18 cellular contexts compared by ENCODE assay signal in genomic region chr21:38327984-38328383, GRCh38.
DNase-seq lines count a peak whose midpoint lies in the region; ATAC-seq and TF ChIP-seq lines count a peak whose summit lies in the region.
"Had no signal": no experiment of that assay in that cellular context is flagged by ENCODE, and none has a peak within 500 bp of the region (broad histone marks: within the 10 kb centered on the region; RNA-seq: fewer than 3 reads in every experiment).

No MANE protein-coding gene starts in this region.

- H3K27ac Mint-ChIP-seq in activated T-cell treated with anti-CD3 and anti-CD28 coated beads, Interleukin-2, amount 50 U/mL, for 72 hours = no peak overlapping the region

- H3K4me3 Mint-ChIP-seq in activated T-cell treated with anti-CD3 and anti-CD28 coated beads, Interleukin-2, amount 50 U/mL, for 72 hours = no peak overlapping the region

- no peaks in the 10 kb centered on the region for H3K36me3 Mint-ChIP-seq in activated T-cell treated with anti-CD3 and anti-CD28 coated beads, Interleukin-2, amount 50 U/mL, for 72 hours (ENCODE audit: insufficient read depth in 2 of 2)

- no peaks in the 10 kb centered on the region for H3K27me3 Mint-ChIP-seq in activated T-cell treated with anti-CD3 and anti-CD28 coated beads, Interleukin-2, amount 50 U/mL, for 72 hours (ENCODE audit: low read depth)

- TF ChIP-seq CTCF in left lung (IDR thresholded peaks at IDR 0.05) = no peak

- H3K9me3 ChIP-seq in left lung = no peaks in the 10 kb centered on the region
- H3K9me3 ChIP-seq: BE2C, pancreas, SJCRH30, thoracic aorta had no signal

- H3K27ac ChIP-seq in left lung = no peak overlapping the region
- H3K27ac ChIP-seq: cardiac muscle cell, pancreas, SJCRH30, thoracic aorta had no signal

- intact Hi-C loops in left lung (cut with DNase I) = no loop called here

- H3K4me1 ChIP-seq in left lung = peaks cover 10 to 17% of the 10 kb centered on the region in 2 donors
- H3K4me1 ChIP-seq: BE2C, pancreas, SJCRH30 had no signal

- H3K4me1 Mint-ChIP-seq in activated T-cell treated with anti-CD3 and anti-CD28 coated beads, Interleukin-2, amount 50 U/mL, for 72 hours (ENCODE audit: low read depth) = peaks cover 20% of the 10 kb centered on the region

- ATAC-seq in GM19025 (IDR thresholded peaks at IDR 0.05; ENCODE audit: low read depth, unreplicated experiment) = peak; percentile 60
- peak; percentile 78 to 89 for ATAC-seq in activated T-cell treated with anti-CD3 and anti-CD28 coated beads, Interleukin-2, amount 50 U/mL, for 72 hours (replicated peaks in 1 of 2)
- ATAC-seq in left lung = no peak

- peak; percentile 65 for DNase-seq in Daoy (ENCODE audit: low read depth)
- peak in 1 of 2 donors; percentile 12 for DNase-seq in activated T-cell treated with anti-CD3 and anti-CD28 coated beads, Interleukin-2, amount 50 U/mL, for 72 hours
- DNase-seq in iris pigment epithelial cell (ENCODE audit: low read depth) = peak; percentile 48
- DNase-seq in NCI-H1417 treated with DMSO at 0.1 percent for 48 hours (lab: John Stamatoyannopoulos, UW) = no peak
- DNase-seq in cerebellum (ENCODE audit: low spot score) = no peak
- no peak for DNase-seq in left lung
- DNase-seq: activated CD4-positive, CD25-positive, alpha-beta regulatory T cell treated with anti-CD3 and anti-CD28 coated beads, Interleukin-2, amount 50 U/mL, for 72 hours; BE2C; Calu3; NCI-H1436 treated with DMSO at 0.1 percent for 48 hours; NCI-H774; SJCRH30 had no signal

- H3K27me3 ChIP-seq in left lung = no peaks in the 10 kb centered on the region
- H3K27me3 ChIP-seq: BE2C, cardiac muscle cell, pancreas, SJCRH30 had no signal

- H3K9me3 Mint-ChIP-seq in activated T-cell treated with anti-CD3 and anti-CD28 coated beads, Interleukin-2, amount 50 U/mL, for 72 hours = no peaks in the 10 kb centered on the region

- H3K4me3 ChIP-seq in left lung = no peak overlapping the region
- H3K4me3 ChIP-seq: cardiac muscle cell, lung, pancreas, SJCRH30, skin epidermis, thoracic aorta had no signal

- H3K36me3 ChIP-seq in left lung = no peaks in the 10 kb centered on the region
- H3K36me3 ChIP-seq: BE2C, cardiac muscle cell, pancreas, SJCRH30, thoracic aorta had no signal

Comparison
In these comparisons a context has a peak if more than half of its experiments do, and no peak if none do; other contexts are left out.
1. DNase-seq: peak in Daoy (single experiment) and iris pigment epithelial cell (single experiment); none in NCI-H1417 treated with DMSO at 0.1 percent for 48 hours (single experiment), cerebellum (single experiment) and left lung (0 of 2).